ENCODE assay signal across 1 cellular context in the genomic region with DNA sequence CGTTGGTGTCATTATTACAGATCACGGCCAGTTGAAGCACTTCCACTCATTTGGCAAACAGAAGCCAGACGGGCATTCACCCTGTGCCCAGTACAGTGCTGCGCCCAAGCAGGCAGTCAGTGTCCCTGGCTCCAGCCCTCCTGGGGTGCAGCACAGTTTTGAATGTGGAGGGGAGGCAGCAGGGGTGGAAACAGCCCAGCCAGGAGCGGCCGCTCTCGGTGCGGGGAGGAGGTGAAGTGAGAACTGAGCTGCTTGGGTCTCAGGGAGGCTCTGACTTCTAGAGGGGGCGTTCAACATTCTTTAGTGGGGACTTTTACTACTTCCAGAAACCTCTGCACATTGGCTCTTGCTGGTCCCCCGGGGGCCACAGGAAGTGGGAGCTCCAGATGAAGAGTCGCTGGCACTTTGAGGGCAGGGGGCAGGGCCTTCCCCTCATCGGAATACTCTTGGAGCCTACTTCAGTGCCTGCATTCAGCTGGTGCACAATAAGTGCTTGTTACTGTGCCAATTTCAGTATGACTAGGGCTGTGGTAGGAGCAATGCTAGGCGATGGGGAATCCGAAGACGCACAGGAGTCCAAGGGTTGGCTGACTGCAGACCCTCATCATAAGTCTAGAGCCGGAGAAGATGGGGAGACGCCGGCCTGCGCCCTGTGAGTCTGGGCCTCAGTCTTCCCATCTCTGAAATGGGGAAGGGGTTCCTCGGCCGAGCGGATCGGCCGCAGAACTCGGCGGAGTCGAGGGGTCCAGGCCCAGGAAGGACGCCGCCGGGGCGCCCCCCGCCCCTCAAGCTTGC.
TF ChIP-seq lines count a peak whose summit lies in the region.

No MANE protein-coding gene starts in this region.

TF ChIP-seq in GM12878, 131 proteins besides CTCF, POLR2A, EP300 and RAD21 (continues in another document):
- TF ChIP-seq HDAC2 (IDR thresholded peaks at IDR 0.05) (0 out of 2 replicates have a peak, but pooled peaks have one; percentile 65), TBL1XR1 (IDR thresholded peaks at IDR 0.05; ENCODE audit: low read depth, low read length) (no peak), RUNX3 (IDR thresholded peaks at IDR 0.05; ENCODE audit: low read length) (no peak), CBFB (IDR thresholded peaks at IDR 0.05; ENCODE audit: low read depth) (no peak), FOXK2 (IDR thresholded peaks at IDR 0.05) (no peak), BRCA1 (IDR thresholded peaks at IDR 0.05; ENCODE audit: low read depth, low read length) (no peak), IRF4 (IDR thresholded peaks at IDR 0.05; ENCODE audit: low read depth, low read length) (peak; percentile 8; the same call in 1 of the 2 replicates), PML (IDR thresholded peaks at IDR 0.05; ENCODE audit: low read length) (no peak), DPF2 (IDR thresholded peaks at IDR 0.05) (peak; percentile 73), CHD2 (IDR thresholded peaks at IDR 0.05; ENCODE audit: borderline replicate concordance, low read depth, low read length) (no peak), GATAD2B (conservative IDR thresholded peaks at IDR 0.05; ENCODE audit: low read depth) (0 out of 2 replicates have a peak, but pooled peaks have one; percentile 40), TCF3 (IDR thresholded peaks at IDR 0.05; ENCODE audit: borderline replicate concordance, insufficient read depth, low read depth, low read length) (no peak), IKZF1 (conservative IDR thresholded peaks at IDR 0.05) (peak; percentile 65), SP1 (IDR thresholded peaks at IDR 0.05; ENCODE audit: low read depth, low read length) (no peak), MYC (IDR thresholded peaks at IDR 0.05; ENCODE audit: insufficient read depth, insufficient read length, insufficient replicate concordance, low read length, severe bottlenecking) (no peak), KAT2A (conservative IDR thresholded peaks at IDR 0.05; ENCODE audit: control insufficient read depth, low read depth, low read length) (no peak), MTA2 (IDR thresholded peaks at IDR 0.05; ENCODE audit: low read depth) (peak; percentile 35; the same call in 1 of the 2 replicates), HCFC1 (IDR thresholded peaks at IDR 0.05; ENCODE audit: low read length) (0 out of 2 replicates have a peak, but pooled peaks have one; percentile 21), CEBPB (IDR thresholded peaks at IDR 0.05; ENCODE audit: borderline replicate concordance in 1 of 2, low read depth in 2 of 2, low read length in 2 of 2) (no peak), SMC3 (IDR thresholded peaks at IDR 0.05; ENCODE audit: borderline replicate concordance, low read length) (no peak), CREM (IDR thresholded peaks at IDR 0.05; ENCODE audit: low read depth) (no peak), RBBP5 (conservative IDR thresholded peaks at IDR 0.05) (no peak), TCF12 (IDR thresholded peaks at IDR 0.05; ENCODE audit: low read depth, low read length) (no peak), POLR2AphosphoS5 (IDR thresholded peaks at IDR 0.05; ENCODE audit: low read length) (peak; percentile 64; the same call in 1 of the 2 replicates), SUZ12 (IDR thresholded peaks at IDR 0.05; ENCODE audit: unreplicated experiment) (no peak), LARP7 (IDR thresholded peaks at IDR 0.05) (0 out of 2 replicates have a peak, but pooled peaks have one; percentile 28), JUNB (IDR thresholded peaks at IDR 0.05) (peak; percentile 41; the same call in 1 of the 2 replicates), BHLHE40 (IDR thresholded peaks at IDR 0.05; ENCODE audit: borderline replicate concordance in 1 of 2, low read depth in 2 of 2, low read length in 1 of 2) (peak in 1 of 2 experiments; percentile 26; a peak in 1 of 4 replicates), IKZF2 (IDR thresholded peaks at IDR 0.05) (peak; percentile 42 to 57; a peak in 2 of 4 replicates), YBX1 (IDR thresholded peaks at IDR 0.05) (no peak), RB1 (IDR thresholded peaks at IDR 0.05; ENCODE audit: borderline replicate concordance) (0 out of 2 replicates have a peak, but pooled peaks have one; percentile 25), YY1 (IDR thresholded peaks at IDR 0.05; ENCODE audit: low read depth, low read length) (no peak), SIX5 (IDR thresholded peaks at IDR 0.05; ENCODE audit: low read depth, low read length, severe bottlenecking) (no peak), NBN (IDR thresholded peaks at IDR 0.05) (peak; percentile 69), EED (IDR thresholded peaks at IDR 0.05; ENCODE audit: low read depth) (peak; percentile 61; the same call in 1 of the 2 replicates), POU2F2 (IDR thresholded peaks at IDR 0.05; ENCODE audit: borderline replicate concordance, low read depth, low read length) (no peak), ETV6 (conservative IDR thresholded peaks at IDR 0.05 in 1 of 2, IDR thresholded peaks at IDR 0.05 in 1 of 2; ENCODE audit: borderline replicate concordance in 1 of 2, low read depth in 1 of 2) (no peak), HDGF (IDR thresholded peaks at IDR 0.05) (0 out of 2 replicates have a peak, but pooled peaks have one; percentile 12), SREBF1 (IDR thresholded peaks at IDR 0.05; ENCODE audit: low read length) (no peak)
- TF ChIP-seq, protein P1, sequence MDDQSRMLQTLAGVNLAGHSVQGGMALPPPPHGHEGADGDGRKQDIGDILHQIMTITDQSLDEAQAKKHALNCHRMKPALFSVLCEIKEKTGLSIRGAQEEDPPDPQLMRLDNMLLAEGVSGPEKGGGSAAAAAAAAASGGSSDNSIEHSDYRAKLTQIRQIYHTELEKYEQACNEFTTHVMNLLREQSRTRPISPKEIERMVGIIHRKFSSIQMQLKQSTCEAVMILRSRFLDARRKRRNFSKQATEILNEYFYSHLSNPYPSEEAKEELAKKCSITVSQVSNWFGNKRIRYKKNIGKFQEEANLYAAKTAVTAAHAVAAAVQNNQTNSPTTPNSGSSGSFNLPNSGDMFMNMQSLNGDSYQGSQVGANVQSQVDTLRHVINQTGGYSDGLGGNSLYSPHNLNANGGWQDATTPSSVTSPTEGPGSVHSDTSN (IDR thresholded peaks at IDR 0.05; ENCODE audit: insufficient replicate concordance, low read depth, low read length): no peak
- TF ChIP-seq, protein P2, sequence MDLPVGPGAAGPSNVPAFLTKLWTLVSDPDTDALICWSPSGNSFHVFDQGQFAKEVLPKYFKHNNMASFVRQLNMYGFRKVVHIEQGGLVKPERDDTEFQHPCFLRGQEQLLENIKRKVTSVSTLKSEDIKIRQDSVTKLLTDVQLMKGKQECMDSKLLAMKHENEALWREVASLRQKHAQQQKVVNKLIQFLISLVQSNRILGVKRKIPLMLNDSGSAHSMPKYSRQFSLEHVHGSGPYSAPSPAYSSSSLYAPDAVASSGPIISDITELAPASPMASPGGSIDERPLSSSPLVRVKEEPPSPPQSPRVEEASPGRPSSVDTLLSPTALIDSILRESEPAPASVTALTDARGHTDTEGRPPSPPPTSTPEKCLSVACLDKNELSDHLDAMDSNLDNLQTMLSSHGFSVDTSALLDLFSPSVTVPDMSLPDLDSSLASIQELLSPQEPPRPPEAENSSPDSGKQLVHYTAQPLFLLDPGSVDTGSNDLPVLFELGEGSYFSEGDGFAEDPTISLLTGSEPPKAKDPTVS (IDR thresholded peaks at IDR 0.05; ENCODE audit: low read depth, low read length): no peak
- TF ChIP-seq, protein P3, sequence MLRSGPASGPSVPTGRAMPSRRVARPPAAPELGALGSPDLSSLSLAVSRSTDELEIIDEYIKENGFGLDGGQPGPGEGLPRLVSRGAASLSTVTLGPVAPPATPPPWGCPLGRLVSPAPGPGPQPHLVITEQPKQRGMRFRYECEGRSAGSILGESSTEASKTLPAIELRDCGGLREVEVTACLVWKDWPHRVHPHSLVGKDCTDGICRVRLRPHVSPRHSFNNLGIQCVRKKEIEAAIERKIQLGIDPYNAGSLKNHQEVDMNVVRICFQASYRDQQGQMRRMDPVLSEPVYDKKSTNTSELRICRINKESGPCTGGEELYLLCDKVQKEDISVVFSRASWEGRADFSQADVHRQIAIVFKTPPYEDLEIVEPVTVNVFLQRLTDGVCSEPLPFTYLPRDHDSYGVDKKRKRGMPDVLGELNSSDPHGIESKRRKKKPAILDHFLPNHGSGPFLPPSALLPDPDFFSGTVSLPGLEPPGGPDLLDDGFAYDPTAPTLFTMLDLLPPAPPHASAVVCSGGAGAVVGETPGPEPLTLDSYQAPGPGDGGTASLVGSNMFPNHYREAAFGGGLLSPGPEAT (IDR thresholded peaks at IDR 0.05; ENCODE audit: low read depth): 0 out of 2 replicates have a peak, but pooled peaks have one; percentile 26
- TF ChIP-seq, protein P4, sequence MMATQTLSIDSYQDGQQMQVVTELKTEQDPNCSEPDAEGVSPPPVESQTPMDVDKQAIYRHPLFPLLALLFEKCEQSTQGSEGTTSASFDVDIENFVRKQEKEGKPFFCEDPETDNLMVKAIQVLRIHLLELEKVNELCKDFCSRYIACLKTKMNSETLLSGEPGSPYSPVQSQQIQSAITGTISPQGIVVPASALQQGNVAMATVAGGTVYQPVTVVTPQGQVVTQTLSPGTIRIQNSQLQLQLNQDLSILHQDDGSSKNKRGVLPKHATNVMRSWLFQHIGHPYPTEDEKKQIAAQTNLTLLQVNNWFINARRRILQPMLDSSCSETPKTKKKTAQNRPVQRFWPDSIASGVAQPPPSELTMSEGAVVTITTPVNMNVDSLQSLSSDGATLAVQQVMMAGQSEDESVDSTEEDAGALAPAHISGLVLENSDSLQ (IDR thresholded peaks at IDR 0.05): no peak
- TF ChIP-seq, protein P5, sequence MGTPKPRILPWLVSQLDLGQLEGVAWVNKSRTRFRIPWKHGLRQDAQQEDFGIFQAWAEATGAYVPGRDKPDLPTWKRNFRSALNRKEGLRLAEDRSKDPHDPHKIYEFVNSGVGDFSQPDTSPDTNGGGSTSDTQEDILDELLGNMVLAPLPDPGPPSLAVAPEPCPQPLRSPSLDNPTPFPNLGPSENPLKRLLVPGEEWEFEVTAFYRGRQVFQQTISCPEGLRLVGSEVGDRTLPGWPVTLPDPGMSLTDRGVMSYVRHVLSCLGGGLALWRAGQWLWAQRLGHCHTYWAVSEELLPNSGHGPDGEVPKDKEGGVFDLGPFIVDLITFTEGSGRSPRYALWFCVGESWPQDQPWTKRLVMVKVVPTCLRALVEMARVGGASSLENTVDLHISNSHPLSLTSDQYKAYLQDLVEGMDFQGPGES (IDR thresholded peaks at IDR 0.05): no peak
- TF ChIP-seq, protein P6, sequence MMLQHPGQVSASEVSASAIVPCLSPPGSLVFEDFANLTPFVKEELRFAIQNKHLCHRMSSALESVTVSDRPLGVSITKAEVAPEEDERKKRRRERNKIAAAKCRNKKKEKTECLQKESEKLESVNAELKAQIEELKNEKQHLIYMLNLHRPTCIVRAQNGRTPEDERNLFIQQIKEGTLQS (IDR thresholded peaks at IDR 0.05; ENCODE audit: borderline replicate concordance, extremely low read depth, low read depth, low read length): no peak
- TF ChIP-seq, protein P7, sequence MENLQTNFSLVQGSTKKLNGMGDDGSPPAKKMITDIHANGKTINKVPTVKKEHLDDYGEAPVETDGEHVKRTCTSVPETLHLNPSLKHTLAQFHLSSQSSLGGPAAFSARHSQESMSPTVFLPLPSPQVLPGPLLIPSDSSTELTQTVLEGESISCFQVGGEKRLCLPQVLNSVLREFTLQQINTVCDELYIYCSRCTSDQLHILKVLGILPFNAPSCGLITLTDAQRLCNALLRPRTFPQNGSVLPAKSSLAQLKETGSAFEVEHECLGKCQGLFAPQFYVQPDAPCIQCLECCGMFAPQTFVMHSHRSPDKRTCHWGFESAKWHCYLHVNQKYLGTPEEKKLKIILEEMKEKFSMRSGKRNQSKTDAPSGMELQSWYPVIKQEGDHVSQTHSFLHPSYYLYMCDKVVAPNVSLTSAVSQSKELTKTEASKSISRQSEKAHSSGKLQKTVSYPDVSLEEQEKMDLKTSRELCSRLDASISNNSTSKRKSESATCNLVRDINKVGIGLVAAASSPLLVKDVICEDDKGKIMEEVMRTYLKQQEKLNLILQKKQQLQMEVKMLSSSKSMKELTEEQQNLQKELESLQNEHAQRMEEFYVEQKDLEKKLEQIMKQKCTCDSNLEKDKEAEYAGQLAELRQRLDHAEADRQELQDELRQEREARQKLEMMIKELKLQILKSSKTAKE (IDR thresholded peaks at IDR 0.05; ENCODE audit: low read depth, poor library complexity, severe bottlenecking): peak; percentile 20
- TF ChIP-seq, protein P8, sequence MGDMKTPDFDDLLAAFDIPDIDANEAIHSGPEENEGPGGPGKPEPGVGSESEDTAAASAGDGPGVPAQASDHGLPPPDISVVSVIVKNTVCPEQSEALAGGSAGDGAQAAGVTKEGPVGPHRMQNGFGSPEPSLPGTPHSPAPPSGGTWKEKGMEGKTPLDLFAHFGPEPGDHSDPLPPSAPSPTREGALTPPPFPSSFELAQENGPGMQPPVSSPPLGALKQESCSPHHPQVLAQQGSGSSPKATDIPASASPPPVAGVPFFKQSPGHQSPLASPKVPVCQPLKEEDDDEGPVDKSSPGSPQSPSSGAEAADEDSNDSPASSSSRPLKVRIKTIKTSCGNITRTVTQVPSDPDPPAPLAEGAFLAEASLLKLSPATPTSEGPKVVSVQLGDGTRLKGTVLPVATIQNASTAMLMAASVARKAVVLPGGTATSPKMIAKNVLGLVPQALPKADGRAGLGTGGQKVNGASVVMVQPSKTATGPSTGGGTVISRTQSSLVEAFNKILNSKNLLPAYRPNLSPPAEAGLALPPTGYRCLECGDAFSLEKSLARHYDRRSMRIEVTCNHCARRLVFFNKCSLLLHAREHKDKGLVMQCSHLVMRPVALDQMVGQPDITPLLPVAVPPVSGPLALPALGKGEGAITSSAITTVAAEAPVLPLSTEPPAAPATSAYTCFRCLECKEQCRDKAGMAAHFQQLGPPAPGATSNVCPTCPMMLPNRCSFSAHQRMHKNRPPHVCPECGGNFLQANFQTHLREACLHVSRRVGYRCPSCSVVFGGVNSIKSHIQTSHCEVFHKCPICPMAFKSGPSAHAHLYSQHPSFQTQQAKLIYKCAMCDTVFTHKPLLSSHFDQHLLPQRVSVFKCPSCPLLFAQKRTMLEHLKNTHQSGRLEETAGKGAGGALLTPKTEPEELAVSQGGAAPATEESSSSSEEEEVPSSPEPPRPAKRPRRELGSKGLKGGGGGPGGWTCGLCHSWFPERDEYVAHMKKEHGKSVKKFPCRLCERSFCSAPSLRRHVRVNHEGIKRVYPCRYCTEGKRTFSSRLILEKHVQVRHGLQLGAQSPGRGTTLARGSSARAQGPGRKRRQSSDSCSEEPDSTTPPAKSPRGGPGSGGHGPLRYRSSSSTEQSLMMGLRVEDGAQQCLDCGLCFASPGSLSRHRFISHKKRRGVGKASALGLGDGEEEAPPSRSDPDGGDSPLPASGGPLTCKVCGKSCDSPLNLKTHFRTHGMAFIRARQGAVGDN (IDR thresholded peaks at IDR 0.05): no peak
- TF ChIP-seq, protein P9, sequence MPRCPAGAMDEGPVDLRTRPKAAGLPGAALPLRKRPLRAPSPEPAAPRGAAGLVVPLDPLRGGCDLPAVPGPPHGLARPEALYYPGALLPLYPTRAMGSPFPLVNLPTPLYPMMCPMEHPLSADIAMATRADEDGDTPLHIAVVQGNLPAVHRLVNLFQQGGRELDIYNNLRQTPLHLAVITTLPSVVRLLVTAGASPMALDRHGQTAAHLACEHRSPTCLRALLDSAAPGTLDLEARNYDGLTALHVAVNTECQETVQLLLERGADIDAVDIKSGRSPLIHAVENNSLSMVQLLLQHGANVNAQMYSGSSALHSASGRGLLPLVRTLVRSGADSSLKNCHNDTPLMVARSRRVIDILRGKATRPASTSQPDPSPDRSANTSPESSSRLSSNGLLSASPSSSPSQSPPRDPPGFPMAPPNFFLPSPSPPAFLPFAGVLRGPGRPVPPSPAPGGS (IDR thresholded peaks at IDR 0.05; ENCODE audit: borderline replicate concordance, insufficient read depth, low read depth, low read length, poor library complexity, severe bottlenecking): no peak
